8 cellular contexts compared by ENCODE assay signal in the genomic region with DNA sequence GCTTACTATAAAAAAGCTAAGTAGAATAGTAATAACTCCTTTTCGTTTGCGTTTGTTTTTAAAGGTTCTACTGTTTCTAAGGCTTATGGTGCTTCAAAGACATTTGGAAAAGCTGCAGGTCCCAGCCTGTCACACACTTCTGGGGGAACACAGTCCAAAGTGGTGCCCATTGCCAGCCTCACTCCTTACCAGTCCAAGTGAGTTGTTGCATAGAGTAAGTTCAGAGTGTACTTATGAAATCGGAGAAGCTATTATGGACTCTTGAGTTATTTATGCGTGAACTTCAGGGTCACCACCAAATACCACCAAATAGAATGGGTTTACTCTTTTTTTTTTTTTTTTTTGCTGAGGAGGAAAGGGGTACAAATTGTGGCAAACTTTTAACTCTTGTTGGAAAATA.
"Had no signal": no experiment of that assay in that cellular context is flagged by ENCODE, and none has a peak within 500 bp of the region (broad histone marks: within the 10 kb centered on the region; RNA-seq: fewer than 3 reads in every experiment).

No MANE protein-coding gene starts in this region.

- H3K27ac ChIP-seq: HL-60 had no signal

- H3K4me3 Mint-ChIP-seq: GM23338, HFFc6, IgD-negative memory B cell had no signal

- DNase-seq: H7, HFFc6 had no signal

- H3K4me1 ChIP-seq: HAP-1 had no signal

- H3K4me2 ChIP-seq: GM23338 had no signal

- ATAC-seq: GM23338, HCT116, HepG2 had no signal

- H3K4me3 ChIP-seq: GM23338, HAP-1 had no signal

- H3K9me3 Mint-ChIP-seq: GM23338, HFFc6, IgD-negative memory B cell had no signal

- H3K9me3 ChIP-seq: HAP-1 had no signal

- H2AFZ ChIP-seq: GM23338 had no signal

- H3K27ac Mint-ChIP-seq: GM23338, HFFc6, IgD-negative memory B cell had no signal

- H3K27me3 Mint-ChIP-seq: IgD-negative memory B cell had no signal

- H3K4me1 Mint-ChIP-seq: GM23338 had no signal
